In the genomic region with DNA sequence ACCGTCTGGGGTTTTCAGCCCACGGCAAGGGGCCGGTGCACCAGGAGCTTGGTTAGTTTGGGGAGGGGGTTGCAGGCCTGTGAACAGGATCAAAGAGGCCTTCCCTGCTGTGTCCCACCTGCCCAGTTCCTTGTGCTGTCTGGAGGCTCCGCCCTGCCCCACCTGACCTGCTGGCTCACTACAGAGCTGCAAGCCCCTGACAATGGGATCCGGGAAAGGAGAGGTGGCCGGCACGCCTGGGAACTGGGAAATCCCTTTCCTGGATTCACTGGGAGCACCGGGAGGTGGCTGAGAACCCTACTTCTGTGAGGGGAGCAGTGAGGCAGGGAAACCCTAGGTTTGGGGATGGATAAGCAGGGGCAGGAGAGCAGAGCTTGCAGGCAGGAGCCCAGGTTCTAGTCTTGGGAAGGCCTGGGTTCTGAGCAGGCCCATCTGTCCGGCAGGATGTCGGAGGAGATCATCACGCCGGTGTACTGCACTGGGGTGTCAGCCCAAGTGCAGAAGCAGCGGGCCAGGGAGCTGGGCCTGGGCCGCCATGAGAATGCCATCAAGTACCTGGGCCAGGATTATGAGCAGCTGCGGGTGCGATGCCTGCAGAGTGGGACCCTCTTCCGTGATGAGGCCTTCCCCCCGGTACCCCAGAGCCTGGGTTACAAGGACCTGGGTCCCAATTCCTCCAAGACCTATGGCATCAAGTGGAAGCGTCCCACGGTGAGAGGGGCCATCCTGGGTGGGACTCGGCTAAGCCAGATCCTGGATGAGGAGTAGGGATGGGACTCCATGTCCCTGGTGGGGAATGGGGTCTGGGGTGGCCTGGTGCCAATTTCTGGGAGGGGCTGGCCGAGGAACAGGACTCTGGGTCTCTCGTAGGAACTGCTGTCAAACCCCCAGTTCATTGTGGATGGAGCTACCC, we compare ENCODE assay signal across 1 cellular context.
TF ChIP-seq lines count a peak whose summit lies in the region.

No MANE protein-coding gene starts in this region.

TF ChIP-seq in HepG2, 621 proteins besides CTCF, POLR2A, EP300 and RAD21 (continued from another document and continues in another):
- TF ChIP-seq, protein P1, sequence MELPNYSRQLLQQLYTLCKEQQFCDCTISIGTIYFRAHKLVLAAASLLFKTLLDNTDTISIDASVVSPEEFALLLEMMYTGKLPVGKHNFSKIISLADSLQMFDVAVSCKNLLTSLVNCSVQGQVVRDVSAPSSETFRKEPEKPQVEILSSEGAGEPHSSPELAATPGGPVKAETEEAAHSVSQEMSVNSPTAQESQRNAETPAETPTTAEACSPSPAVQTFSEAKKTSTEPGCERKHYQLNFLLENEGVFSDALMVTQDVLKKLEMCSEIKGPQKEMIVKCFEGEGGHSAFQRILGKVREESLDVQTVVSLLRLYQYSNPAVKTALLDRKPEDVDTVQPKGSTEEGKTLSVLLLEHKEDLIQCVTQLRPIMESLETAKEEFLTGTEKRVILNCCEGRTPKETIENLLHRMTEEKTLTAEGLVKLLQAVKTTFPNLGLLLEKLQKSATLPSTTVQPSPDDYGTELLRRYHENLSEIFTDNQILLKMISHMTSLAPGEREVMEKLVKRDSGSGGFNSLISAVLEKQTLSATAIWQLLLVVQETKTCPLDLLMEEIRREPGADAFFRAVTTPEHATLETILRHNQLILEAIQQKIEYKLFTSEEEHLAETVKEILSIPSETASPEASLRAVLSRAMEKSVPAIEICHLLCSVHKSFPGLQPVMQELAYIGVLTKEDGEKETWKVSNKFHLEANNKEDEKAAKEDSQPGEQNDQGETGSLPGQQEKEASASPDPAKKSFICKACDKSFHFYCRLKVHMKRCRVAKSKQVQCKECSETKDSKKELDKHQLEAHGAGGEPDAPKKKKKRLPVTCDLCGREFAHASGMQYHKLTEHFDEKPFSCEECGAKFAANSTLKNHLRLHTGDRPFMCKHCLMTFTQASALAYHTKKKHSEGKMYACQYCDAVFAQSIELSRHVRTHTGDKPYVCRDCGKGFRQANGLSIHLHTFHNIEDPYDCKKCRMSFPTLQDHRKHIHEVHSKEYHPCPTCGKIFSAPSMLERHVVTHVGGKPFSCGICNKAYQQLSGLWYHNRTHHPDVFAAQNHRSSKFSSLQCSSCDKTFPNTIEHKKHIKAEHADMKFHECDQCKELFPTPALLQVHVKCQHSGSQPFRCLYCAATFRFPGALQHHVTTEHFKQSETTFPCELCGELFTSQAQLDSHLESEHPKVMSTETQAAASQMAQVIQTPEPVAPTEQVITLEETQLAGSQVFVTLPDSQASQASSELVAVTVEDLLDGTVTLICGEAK (IDR thresholded peaks at IDR 0.05) = no peak
- TF ChIP-seq, protein P1 (CRISPR knock-in tag; IDR thresholded peaks at IDR 0.05) = 0 out of 2 replicates have a peak, but pooled peaks have one; percentile 50
- TF ChIP-seq ARNTL (CRISPR knock-in tag; IDR thresholded peaks at IDR 0.05) (no peak), PHB2 (IDR thresholded peaks at IDR 0.05; ENCODE audit: partially characterized antibody) (no peak), NRL (CRISPR knock-in tag; IDR thresholded peaks at IDR 0.05; ENCODE audit: borderline replicate concordance) (peak; percentile 68), ZNF12 (CRISPR knock-in tag; IDR thresholded peaks at IDR 0.05) (no peak), TBX3 (IDR thresholded peaks at IDR 0.05; ENCODE audit: borderline replicate concordance) (no peak), DMAP1 (CRISPR knock-in tag; IDR thresholded peaks at IDR 0.05) (peak; percentile 49; the same call in 1 of the 2 replicates), ZNF883 (CRISPR knock-in tag; IDR thresholded peaks at IDR 0.05; ENCODE audit: not compliant biosample characterization) (peak; percentile 68), BRCA1 (CRISPR knock-in tag; IDR thresholded peaks at IDR 0.05) (no peak), NONO (IDR thresholded peaks at IDR 0.05) (no peak), NONO (CRISPR knock-in tag; conservative IDR thresholded peaks at IDR 0.05) (0 out of 2 replicates have a peak, but pooled peaks have one; percentile 36), NFYB (CRISPR knock-in tag; IDR thresholded peaks at IDR 0.05) (0 out of 2 replicates have a peak, but pooled peaks have one; percentile 5), NAIF1 (CRISPR knock-in tag; IDR thresholded peaks at IDR 0.05; ENCODE audit: borderline replicate concordance) (no peak), ZNF746 (CRISPR knock-in tag; IDR thresholded peaks at IDR 0.05) (no peak; the same call in 1 of the 2 replicates), ZNF17 (CRISPR knock-in tag; IDR thresholded peaks at IDR 0.05) (no peak), TEAD3 (CRISPR knock-in tag; optimal IDR thresholded peaks at IDR 0.05; ENCODE audit: borderline replicate concordance) (peak; percentile 24), ZNF441 (CRISPR knock-in tag; IDR thresholded peaks at IDR 0.05; ENCODE audit: borderline replicate concordance) (no peak), ZNF75D (CRISPR knock-in tag; IDR thresholded peaks at IDR 0.05; ENCODE audit: borderline replicate concordance) (peak; percentile 16; the same call in 1 of the 2 replicates), ZNF383 (CRISPR knock-in tag; IDR thresholded peaks at IDR 0.05; ENCODE audit: borderline replicate concordance) (0 out of 2 replicates have a peak, but pooled peaks have one; percentile 12), HOXA9 (CRISPR knock-in tag; IDR thresholded peaks at IDR 0.05; ENCODE audit: borderline replicate concordance) (no peak), ZNF788 (CRISPR knock-in tag; IDR thresholded peaks at IDR 0.05; ENCODE audit: borderline replicate concordance) (0 out of 2 replicates have a peak, but pooled peaks have one; percentile 59), FOXA3 (CRISPR knock-in tag; IDR thresholded peaks at IDR 0.05) (no peak)
- TF ChIP-seq, protein P2, sequence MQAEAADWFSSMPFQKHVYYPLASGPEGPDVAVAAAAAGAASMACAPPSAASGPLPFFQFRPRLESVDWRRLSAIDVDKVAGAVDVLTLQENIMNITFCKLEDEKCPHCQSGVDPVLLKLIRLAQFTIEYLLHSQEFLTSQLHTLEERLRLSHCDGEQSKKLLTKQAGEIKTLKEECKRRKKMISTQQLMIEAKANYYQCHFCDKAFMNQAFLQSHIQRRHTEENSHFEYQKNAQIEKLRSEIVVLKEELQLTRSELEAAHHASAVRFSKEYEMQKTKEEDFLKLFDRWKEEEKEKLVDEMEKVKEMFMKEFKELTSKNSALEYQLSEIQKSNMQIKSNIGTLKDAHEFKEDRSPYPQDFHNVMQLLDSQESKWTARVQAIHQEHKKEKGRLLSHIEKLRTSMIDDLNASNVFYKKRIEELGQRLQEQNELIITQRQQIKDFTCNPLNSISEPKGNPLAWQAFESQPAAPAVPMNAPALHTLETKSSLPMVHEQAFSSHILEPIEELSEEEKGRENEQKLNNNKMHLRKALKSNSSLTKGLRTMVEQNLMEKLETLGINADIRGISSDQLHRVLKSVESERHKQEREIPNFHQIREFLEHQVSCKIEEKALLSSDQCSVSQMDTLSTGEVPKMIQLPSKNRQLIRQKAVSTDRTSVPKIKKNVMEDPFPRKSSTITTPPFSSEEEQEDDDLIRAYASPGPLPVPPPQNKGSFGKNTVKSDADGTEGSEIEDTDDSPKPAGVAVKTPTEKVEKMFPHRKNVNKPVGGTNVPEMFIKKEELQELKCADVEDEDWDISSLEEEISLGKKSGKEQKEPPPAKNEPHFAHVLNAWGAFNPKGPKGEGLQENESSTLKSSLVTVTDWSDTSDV (CRISPR knock-in tag; IDR thresholded peaks at IDR 0.05) = peak; percentile 76; the same call in 1 of the 2 replicates
- TF ChIP-seq, protein P3, sequence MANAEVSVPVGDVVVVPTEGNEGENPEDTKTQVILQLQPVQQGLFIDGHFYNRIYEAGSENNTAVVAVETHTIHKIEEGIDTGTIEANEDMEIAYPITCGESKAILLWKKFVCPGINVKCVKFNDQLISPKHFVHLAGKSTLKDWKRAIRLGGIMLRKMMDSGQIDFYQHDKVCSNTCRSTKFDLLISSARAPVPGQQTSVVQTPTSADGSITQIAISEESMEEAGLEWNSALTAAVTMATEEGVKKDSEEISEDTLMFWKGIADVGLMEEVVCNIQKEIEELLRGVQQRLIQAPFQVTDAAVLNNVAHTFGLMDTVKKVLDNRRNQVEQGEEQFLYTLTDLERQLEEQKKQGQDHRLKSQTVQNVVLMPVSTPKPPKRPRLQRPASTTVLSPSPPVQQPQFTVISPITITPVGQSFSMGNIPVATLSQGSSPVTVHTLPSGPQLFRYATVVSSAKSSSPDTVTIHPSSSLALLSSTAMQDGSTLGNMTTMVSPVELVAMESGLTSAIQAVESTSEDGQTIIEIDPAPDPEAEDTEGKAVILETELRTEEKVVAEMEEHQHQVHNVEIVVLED (CRISPR knock-in tag; IDR thresholded peaks at IDR 0.05; ENCODE audit: borderline replicate concordance) = no peak
- TF ChIP-seq, protein P4, sequence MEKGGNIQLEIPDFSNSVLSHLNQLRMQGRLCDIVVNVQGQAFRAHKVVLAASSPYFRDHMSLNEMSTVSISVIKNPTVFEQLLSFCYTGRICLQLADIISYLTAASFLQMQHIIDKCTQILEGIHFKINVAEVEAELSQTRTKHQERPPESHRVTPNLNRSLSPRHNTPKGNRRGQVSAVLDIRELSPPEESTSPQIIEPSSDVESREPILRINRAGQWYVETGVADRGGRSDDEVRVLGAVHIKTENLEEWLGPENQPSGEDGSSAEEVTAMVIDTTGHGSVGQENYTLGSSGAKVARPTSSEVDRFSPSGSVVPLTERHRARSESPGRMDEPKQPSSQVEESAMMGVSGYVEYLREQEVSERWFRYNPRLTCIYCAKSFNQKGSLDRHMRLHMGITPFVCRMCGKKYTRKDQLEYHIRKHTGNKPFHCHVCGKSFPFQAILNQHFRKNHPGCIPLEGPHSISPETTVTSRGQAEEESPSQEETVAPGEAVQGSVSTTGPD (CRISPR knock-in tag; IDR thresholded peaks at IDR 0.05) = no peak
- TF ChIP-seq, protein P5, sequence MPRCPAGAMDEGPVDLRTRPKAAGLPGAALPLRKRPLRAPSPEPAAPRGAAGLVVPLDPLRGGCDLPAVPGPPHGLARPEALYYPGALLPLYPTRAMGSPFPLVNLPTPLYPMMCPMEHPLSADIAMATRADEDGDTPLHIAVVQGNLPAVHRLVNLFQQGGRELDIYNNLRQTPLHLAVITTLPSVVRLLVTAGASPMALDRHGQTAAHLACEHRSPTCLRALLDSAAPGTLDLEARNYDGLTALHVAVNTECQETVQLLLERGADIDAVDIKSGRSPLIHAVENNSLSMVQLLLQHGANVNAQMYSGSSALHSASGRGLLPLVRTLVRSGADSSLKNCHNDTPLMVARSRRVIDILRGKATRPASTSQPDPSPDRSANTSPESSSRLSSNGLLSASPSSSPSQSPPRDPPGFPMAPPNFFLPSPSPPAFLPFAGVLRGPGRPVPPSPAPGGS (CRISPR knock-in tag; IDR thresholded peaks at IDR 0.05) = peak; percentile 83; the same call in 1 of the 2 replicates
- TF ChIP-seq, protein P6, sequence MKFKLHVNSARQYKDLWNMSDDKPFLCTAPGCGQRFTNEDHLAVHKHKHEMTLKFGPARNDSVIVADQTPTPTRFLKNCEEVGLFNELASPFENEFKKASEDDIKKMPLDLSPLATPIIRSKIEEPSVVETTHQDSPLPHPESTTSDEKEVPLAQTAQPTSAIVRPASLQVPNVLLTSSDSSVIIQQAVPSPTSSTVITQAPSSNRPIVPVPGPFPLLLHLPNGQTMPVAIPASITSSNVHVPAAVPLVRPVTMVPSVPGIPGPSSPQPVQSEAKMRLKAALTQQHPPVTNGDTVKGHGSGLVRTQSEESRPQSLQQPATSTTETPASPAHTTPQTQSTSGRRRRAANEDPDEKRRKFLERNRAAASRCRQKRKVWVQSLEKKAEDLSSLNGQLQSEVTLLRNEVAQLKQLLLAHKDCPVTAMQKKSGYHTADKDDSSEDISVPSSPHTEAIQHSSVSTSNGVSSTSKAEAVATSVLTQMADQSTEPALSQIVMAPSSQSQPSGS (CRISPR knock-in tag; IDR thresholded peaks at IDR 0.05) = no peak
- TF ChIP-seq, protein P7, sequence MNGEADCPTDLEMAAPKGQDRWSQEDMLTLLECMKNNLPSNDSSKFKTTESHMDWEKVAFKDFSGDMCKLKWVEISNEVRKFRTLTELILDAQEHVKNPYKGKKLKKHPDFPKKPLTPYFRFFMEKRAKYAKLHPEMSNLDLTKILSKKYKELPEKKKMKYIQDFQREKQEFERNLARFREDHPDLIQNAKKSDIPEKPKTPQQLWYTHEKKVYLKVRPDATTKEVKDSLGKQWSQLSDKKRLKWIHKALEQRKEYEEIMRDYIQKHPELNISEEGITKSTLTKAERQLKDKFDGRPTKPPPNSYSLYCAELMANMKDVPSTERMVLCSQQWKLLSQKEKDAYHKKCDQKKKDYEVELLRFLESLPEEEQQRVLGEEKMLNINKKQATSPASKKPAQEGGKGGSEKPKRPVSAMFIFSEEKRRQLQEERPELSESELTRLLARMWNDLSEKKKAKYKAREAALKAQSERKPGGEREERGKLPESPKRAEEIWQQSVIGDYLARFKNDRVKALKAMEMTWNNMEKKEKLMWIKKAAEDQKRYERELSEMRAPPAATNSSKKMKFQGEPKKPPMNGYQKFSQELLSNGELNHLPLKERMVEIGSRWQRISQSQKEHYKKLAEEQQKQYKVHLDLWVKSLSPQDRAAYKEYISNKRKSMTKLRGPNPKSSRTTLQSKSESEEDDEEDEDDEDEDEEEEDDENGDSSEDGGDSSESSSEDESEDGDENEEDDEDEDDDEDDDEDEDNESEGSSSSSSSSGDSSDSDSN (CRISPR knock-in tag; IDR thresholded peaks at IDR 0.05) = peak; percentile 13; the same call in 1 of the 2 replicates
- TF ChIP-seq, protein P8, sequence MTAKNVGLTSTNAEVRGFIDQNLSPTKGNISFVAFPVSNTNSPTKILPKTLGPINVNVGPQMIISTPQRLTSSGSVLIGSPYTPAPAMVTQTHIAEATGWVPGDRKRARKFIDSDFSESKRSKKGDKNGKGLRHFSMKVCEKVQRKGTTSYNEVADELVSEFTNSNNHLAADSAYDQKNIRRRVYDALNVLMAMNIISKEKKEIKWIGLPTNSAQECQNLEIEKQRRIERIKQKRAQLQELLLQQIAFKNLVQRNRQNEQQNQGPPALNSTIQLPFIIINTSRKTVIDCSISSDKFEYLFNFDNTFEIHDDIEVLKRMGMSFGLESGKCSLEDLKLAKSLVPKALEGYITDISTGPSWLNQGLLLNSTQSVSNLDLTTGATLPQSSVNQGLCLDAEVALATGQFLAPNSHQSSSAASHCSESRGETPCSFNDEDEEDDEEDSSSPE (CRISPR knock-in tag; IDR thresholded peaks at IDR 0.05) = no peak
